In the genomic region with DNA sequence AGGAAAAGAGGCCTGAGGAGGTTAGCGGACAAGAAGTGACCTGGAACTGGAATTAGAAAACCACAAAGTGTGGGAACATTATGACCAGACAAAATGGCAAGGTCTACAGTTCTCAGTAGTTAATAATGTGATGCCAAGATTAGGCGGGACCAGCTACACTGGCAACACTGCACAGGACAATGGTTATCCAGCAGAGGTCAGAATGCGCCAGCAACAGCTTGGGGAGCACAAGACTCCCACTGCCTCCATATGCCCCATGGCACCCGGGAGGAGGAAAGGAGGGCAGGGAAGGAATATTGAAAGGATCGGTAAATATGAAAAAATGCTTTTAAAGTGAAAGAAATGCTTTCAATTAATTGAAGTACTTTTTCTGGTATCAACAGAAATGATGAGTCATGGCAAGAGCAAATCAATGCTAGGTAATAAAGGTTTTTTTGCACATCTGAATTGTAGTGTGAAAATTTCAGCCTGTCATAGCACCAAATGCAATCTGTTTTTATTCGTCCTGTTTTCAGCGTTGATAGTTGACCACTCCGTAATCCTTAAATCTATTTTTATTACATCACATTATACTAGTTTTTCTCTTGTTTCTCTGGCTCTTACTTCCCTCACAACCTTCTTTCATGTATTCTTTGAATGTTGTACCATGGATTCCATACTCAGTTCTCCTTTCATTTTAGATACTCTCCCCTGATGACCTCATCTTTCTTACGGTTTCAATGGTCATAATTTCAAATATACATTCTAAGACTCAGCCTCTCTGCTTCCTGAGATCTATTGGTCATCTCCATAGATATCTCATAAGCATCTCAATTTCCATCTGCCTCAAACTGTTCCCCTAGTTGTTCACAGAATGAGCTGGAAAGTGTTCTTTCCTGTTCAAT, we compare ENCODE assay signal across 1 cellular context.
TF ChIP-seq lines count a peak whose summit lies in the region.

No MANE protein-coding gene starts in this region.

TF ChIP-seq in HCT116, 20 proteins besides CTCF, POLR2A, EP300 and RAD21 (continued from another document):
- TF ChIP-seq ZBTB33 (IDR thresholded peaks at IDR 0.05; ENCODE audit: extremely low read depth, insufficient replicate concordance, low read length) (no peak), SP1 (IDR thresholded peaks at IDR 0.05; ENCODE audit: low read depth) (no peak)
- TF ChIP-seq, protein P1, sequence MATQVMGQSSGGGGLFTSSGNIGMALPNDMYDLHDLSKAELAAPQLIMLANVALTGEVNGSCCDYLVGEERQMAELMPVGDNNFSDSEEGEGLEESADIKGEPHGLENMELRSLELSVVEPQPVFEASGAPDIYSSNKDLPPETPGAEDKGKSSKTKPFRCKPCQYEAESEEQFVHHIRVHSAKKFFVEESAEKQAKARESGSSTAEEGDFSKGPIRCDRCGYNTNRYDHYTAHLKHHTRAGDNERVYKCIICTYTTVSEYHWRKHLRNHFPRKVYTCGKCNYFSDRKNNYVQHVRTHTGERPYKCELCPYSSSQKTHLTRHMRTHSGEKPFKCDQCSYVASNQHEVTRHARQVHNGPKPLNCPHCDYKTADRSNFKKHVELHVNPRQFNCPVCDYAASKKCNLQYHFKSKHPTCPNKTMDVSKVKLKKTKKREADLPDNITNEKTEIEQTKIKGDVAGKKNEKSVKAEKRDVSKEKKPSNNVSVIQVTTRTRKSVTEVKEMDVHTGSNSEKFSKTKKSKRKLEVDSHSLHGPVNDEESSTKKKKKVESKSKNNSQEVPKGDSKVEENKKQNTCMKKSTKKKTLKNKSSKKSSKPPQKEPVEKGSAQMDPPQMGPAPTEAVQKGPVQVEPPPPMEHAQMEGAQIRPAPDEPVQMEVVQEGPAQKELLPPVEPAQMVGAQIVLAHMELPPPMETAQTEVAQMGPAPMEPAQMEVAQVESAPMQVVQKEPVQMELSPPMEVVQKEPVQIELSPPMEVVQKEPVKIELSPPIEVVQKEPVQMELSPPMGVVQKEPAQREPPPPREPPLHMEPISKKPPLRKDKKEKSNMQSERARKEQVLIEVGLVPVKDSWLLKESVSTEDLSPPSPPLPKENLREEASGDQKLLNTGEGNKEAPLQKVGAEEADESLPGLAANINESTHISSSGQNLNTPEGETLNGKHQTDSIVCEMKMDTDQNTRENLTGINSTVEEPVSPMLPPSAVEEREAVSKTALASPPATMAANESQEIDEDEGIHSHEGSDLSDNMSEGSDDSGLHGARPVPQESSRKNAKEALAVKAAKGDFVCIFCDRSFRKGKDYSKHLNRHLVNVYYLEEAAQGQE (IDR thresholded peaks at IDR 0.05; ENCODE audit: low read depth): no peak
TF ChIP-seq in HCT116: peak in this region for 0.
